ENCODE assay signal across 9 cellular contexts in the genomic region with DNA sequence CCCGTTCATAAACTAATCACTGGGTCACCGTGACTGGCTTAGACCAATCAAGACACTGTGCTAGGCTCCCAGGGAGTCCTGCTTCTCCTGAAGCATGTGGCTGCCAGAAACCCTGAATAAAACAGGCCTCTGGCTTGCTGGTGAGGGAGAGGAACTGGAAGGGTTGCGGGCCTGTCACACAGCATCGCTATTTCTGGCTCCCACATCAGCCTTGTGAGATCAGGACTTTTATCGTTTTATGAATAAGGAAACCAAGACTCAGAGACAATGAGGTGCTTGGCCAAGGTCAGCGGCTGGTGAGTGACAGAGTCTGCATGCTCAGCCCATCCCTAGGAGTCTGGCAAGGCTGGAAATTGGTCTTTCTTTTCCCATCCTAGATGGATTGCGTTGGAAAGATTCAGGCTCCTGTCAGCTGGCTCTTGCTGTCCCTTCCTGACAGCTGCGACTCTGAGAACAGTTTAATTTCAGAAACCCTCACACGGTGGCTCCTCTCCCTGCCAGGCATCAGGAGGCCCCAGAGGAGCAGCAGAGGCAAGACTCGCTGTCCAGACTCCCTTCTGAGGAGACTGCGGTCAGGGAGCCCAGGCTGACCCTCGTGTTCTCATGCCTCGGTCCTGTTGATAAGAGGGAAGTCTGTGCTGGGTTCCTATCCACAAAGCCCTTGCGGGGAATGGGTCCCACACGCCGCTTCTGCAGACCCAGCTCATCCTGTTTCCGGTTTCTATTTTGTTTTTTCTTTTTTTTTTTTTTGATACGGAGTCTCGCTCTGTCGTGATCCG.
DNase-seq lines count a peak whose midpoint lies in the region; ATAC-seq and TF ChIP-seq lines count a peak whose summit lies in the region.
"Had no signal": no experiment of that assay in that cellular context is flagged by ENCODE, and none has a peak within 500 bp of the region (broad histone marks: within the 10 kb centered on the region; RNA-seq: fewer than 3 reads in every experiment).

No MANE protein-coding gene starts in this region.

- peaks cover 0 to 5% of the 10 kb centered on the region in 2 experiments for H3K9me3 ChIP-seq in CD4-positive, CD25-positive, alpha-beta regulatory T cell (ENCODE audit: control insufficient read depth in 2 of 2, low read length in 2 of 2)

- peak overlapping the region; percentile 57 for H3K27ac ChIP-seq in CD4-positive, CD25-positive, alpha-beta regulatory T cell (ENCODE audit: insufficient read depth, low read length, poor library complexity, severe bottlenecking)
- H3K27ac ChIP-seq: SK-N-MC had no signal

- peak overlapping the region; percentile 93 to 98 (median 97) for H3K27ac Mint-ChIP-seq in CD4-positive, CD25-positive, alpha-beta regulatory T cell
- H3K27ac Mint-ChIP-seq in brain, result peak overlapping the region in 3 of 5 experiments; percentile 66 to 86 (median 73)
- peak overlapping the region; percentile 85 to 87 for H3K27ac Mint-ChIP-seq in natural killer cell treated with Interleukin-12 subunit alpha and Interleukin-12 subunit beta and Interleukin-15 and Interleukin-18, amount 100 ng/mL, for 72 hours

- DNase-seq in CD4-positive, CD25-positive, alpha-beta regulatory T cell, result no peak
- peak; percentile 22 for DNase-seq in natural killer cell treated with Interleukin-12 subunit alpha and Interleukin-12 subunit beta and Interleukin-15 and Interleukin-18, amount 100 ng/mL, for 72 hours (ENCODE audit: low spot score)
- no peak for DNase-seq in NCI-H446 (lab: John Stamatoyannopoulos, UW)
- DNase-seq in DMS79 (lab: John Stamatoyannopoulos, UW), result no peak
- DNase-seq in ACHN, result no peak

- H3K27me3 ChIP-seq in CD4-positive, CD25-positive, alpha-beta regulatory T cell (ENCODE audit: control insufficient read depth, insufficient read depth, low read length), result no peaks in the 10 kb centered on the region

- H3K4me3 ChIP-seq in CD4-positive, CD25-positive, alpha-beta regulatory T cell (ENCODE audit: low read depth, low read length), result peak overlapping the region; percentile 53
- H3K4me3 ChIP-seq: SK-N-MC had no signal

- peak overlapping the region; percentile 64 to 92 (median 82) for H3K4me3 Mint-ChIP-seq in CD4-positive, CD25-positive, alpha-beta regulatory T cell
- H3K4me3 Mint-ChIP-seq in brain, result no peak overlapping the region
- H3K4me3 Mint-ChIP-seq in natural killer cell treated with Interleukin-12 subunit alpha and Interleukin-12 subunit beta and Interleukin-15 and Interleukin-18, amount 100 ng/mL, for 72 hours, result peak overlapping the region; percentile 85

- H3K27me3 Mint-ChIP-seq in CD4-positive, CD25-positive, alpha-beta regulatory T cell, result no peaks in the 10 kb centered on the region
- H3K27me3 Mint-ChIP-seq in brain, result peaks cover 12% of the 10 kb centered on the region
- H3K27me3 Mint-ChIP-seq in natural killer cell treated with Interleukin-12 subunit alpha and Interleukin-12 subunit beta and Interleukin-15 and Interleukin-18, amount 100 ng/mL, for 72 hours, result no peaks in the 10 kb centered on the region

- H3K4me1 Mint-ChIP-seq in CD4-positive, CD25-positive, alpha-beta regulatory T cell, result peaks cover 18 to 57% (median 31%) of the 10 kb centered on the region in 4 donors
- peaks cover 19% of the 10 kb centered on the region for H3K4me1 Mint-ChIP-seq in brain
- H3K4me1 Mint-ChIP-seq in natural killer cell treated with Interleukin-12 subunit alpha and Interleukin-12 subunit beta and Interleukin-15 and Interleukin-18, amount 100 ng/mL, for 72 hours (ENCODE audit: low read depth in 2 of 2), result peaks cover 29 to 36% of the 10 kb centered on the region in 2 donors

- peak in 1 of 2 donors; percentile 6 for ATAC-seq in CD4-positive, CD25-positive, alpha-beta regulatory T cell (ENCODE audit: low read depth in 2 of 2)
- ATAC-seq in HG02763 (IDR thresholded peaks at IDR 0.05; ENCODE audit: unreplicated experiment) (peak; percentile 24), GM19463 (IDR thresholded peaks at IDR 0.05; ENCODE audit: unreplicated experiment) (no peak)
- ATAC-seq in natural killer cell treated with Interleukin-12 subunit alpha and Interleukin-12 subunit beta and Interleukin-15 and Interleukin-18, amount 100 ng/mL, for 72 hours, result peak in 1 of 2 donors; percentile 69

- in situ Hi-C loops in ACHN (cut with HindIII; ENCODE audit: low pct_ligation_motif_present, low pct_unique_long_range_greater_than_20kb, low sequenced_read_pairs), result no loop called here

- H3K4me1 ChIP-seq in CD4-positive, CD25-positive, alpha-beta regulatory T cell (ENCODE audit: control insufficient read depth, insufficient read depth, low read length, poor library complexity, severe bottlenecking), result peaks cover 40% of the 10 kb centered on the region

- H3K9me3 Mint-ChIP-seq in CD4-positive, CD25-positive, alpha-beta regulatory T cell, result peaks cover 0 to 6% (median 2%) of the 10 kb centered on the region in 7 donors
- peaks cover 16 to 32% (median 23%) of the 10 kb centered on the region in 5 experiments for H3K9me3 Mint-ChIP-seq in brain
- H3K9me3 Mint-ChIP-seq in natural killer cell treated with Interleukin-12 subunit alpha and Interleukin-12 subunit beta and Interleukin-15 and Interleukin-18, amount 100 ng/mL, for 72 hours, result peaks cover 6% of the 10 kb centered on the region

- TF ChIP-seq CTCF in brain (conservative IDR thresholded peaks at IDR 0.05), result no peak

- H3K36me3 ChIP-seq in CD4-positive, CD25-positive, alpha-beta regulatory T cell (ENCODE audit: control insufficient read depth, insufficient read depth, low read length), result no peaks in the 10 kb centered on the region

- no peaks in the 10 kb centered on the region for H3K36me3 Mint-ChIP-seq in CD4-positive, CD25-positive, alpha-beta regulatory T cell
- no peaks in the 10 kb centered on the region for H3K36me3 Mint-ChIP-seq in brain
- H3K36me3 Mint-ChIP-seq in natural killer cell treated with Interleukin-12 subunit alpha and Interleukin-12 subunit beta and Interleukin-15 and Interleukin-18, amount 100 ng/mL, for 72 hours, result no peaks in the 10 kb centered on the region

Comparison
In these comparisons a context has a peak if more than half of its experiments do, and no peak if none do; other contexts are left out.
1. H3K4me3 Mint-ChIP-seq: peak in CD4-positive, CD25-positive, alpha-beta regulatory T cell (4 of 4) and natural killer cell treated with Interleukin-12 subunit alpha and Interleukin-12 subunit beta and Interleukin-15 and Interleukin-18, amount 100 ng/mL, for 72 hours (single experiment); none in brain (0 of 5).
2. Peak in every context shown above with its lines, with median percentiles within 50 percentile points of each other: H3K27ac Mint-ChIP-seq.